In the genomic region with DNA sequence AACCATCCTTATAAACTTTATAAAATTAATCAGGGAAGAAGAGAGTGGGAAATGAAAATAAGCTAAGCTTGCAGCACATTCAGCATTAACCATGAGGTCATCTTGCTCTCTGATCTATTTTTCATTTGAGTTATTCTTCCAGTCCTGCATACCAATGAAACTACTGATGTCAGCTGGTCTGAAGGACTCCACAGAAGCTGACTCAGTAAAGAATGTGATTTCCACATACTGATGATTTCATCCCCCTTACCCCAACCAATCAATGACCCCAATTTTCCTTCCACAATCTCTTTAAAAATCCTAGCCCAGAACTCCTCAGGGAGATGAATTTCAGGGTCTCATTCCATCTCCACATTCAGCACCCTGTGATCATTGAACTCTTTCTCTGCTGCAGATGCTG, we compare ENCODE assay signal across 14 cellular contexts. TPM values are rescaled to one million over a fixed set of nuclear protein-coding genes. Genes with fewer than 3 reads are reported as not detected.
DNase-seq lines count a peak whose midpoint lies in the region; ATAC-seq, FAIRE-seq and TF ChIP-seq lines count a peak whose summit lies in the region.
"Had no signal": no experiment of that assay in that cellular context is flagged by ENCODE, and none has a peak within 500 bp of the region (broad histone marks: within the 10 kb centered on the region; RNA-seq: fewer than 3 reads in every experiment).

No MANE protein-coding gene starts in this region.

- H3K4me3 Mint-ChIP-seq in naive thymus-derived CD8-positive, alpha-beta T cell, result no peak overlapping the region
- H3K4me3 Mint-ChIP-seq: activated B cell treated with CpG ODN at 0.5 μM for 24 hours had no signal

- no peaks in the 10 kb centered on the region for H3K36me3 ChIP-seq in pancreas

- ATAC-seq in pancreas (peak in 3 of 4 donors; percentile 47 to 78 (median 65)), GM19397 (IDR thresholded peaks at IDR 0.05; ENCODE audit: unreplicated experiment) (no peak)
- no peak for ATAC-seq in naive thymus-derived CD8-positive, alpha-beta T cell

- no peaks in the 10 kb centered on the region for H3K27me3 ChIP-seq in pancreas

- no peaks in the 10 kb centered on the region for H3K4me1 Mint-ChIP-seq in naive thymus-derived CD8-positive, alpha-beta T cell
- H3K4me1 Mint-ChIP-seq: activated B cell treated with CpG ODN at 0.5 μM for 24 hours had no signal

- DNase-seq in Caki2 (ENCODE audit: low read depth) (peak; percentile 36), RKO (ENCODE audit: low spot score) (peak; percentile 74), fibroblast of peridontal ligament (ENCODE audit: extremely low read depth) (peak; percentile 97), pancreas (no peak), OCI-M2 (lab: John Stamatoyannopoulos, UW; ENCODE audit: unreplicated experiment) (no peak)
- no peak for DNase-seq in naive thymus-derived CD8-positive, alpha-beta T cell
- DNase-seq in stimulated activated CD4-positive, alpha-beta T cell treated with anti-CD3 and anti-CD28 coated beads, Interleukin-15, amount 100 ng/mL, for 24 hours, result no peak
- DNase-seq: activated B cell treated with CpG ODN at 0.5 μM for 24 hours; activated naive CD4-positive, alpha-beta T cell; Calu3; KBM-7 had no signal

- intact Hi-C loops in pancreas (cut with DNase I), result no loop called here

- H3K27me3 Mint-ChIP-seq in naive thymus-derived CD8-positive, alpha-beta T cell, result peaks cover 0 to 7% (median 2%) of the 10 kb centered on the region in 5 donors
- H3K27me3 Mint-ChIP-seq: activated B cell treated with CpG ODN at 0.5 μM for 24 hours had no signal

- FAIRE-seq in pancreas (lab: Jason Lieb, UNC), result peak; percentile 20

- no peaks in the 10 kb centered on the region for H3K4me1 ChIP-seq in pancreas

- TF ChIP-seq CTCF in pancreas (IDR thresholded peaks at IDR 0.05), result no peak

- in situ Hi-C loops in Caki2 (cut with HindIII; ENCODE audit: low pct_unique_long_range_greater_than_20kb, low sequenced_read_pairs), result no loop called here

- no peak overlapping the region for H3K27ac Mint-ChIP-seq in naive thymus-derived CD8-positive, alpha-beta T cell
- H3K27ac Mint-ChIP-seq: activated B cell treated with CpG ODN at 0.5 μM for 24 hours had no signal

- H3K9me3 ChIP-seq in pancreas, result no peaks in the 10 kb centered on the region

- no peak overlapping the region for H3K27ac ChIP-seq in pancreas

- H3K9me3 Mint-ChIP-seq in naive thymus-derived CD8-positive, alpha-beta T cell, result peaks cover 0 to 5% (median 0%) of the 10 kb centered on the region in 9 donors

- no peak overlapping the region for H3K4me3 ChIP-seq in pancreas

- peaks cover 0 to 4% (median 0%) of the 10 kb centered on the region in 3 donors for H3K36me3 Mint-ChIP-seq in naive thymus-derived CD8-positive, alpha-beta T cell

- POLR2A ChIA-PET in naive thymus-derived CD8-positive, alpha-beta T cell (lab: Charles Lee), result no interaction called here

RNA-seq across cellular contexts. Expression of a gene that starts 18.8 kb away (rescaled TPM):
- total RNA-seq in Caki2 (2014; rRNA removed; shearing (Covaris generic); ENCODE audit: low replicate concordance), result not detected in 2 replicates
- not detected for total RNA-seq in pancreas
- polyA plus RNA-seq in pancreas, result not detected
- total RNA-seq in naive thymus-derived CD8-positive, alpha-beta T cell, result not detected
- not detected for polyA plus RNA-seq in naive thymus-derived CD8-positive, alpha-beta T cell
- total RNA-seq: activated B cell treated with CpG ODN at 0.5 μM for 24 hours, Calu3 had no signal
- polyA plus RNA-seq: esophagus, neural cell had no signal

Comparison
In these comparisons a context has a peak if more than half of its experiments do, and no peak if none do; other contexts are left out.
1. DNase-seq: peak in Caki2 (single experiment), RKO (single experiment) and fibroblast of peridontal ligament (single experiment); none in pancreas (0 of 6), OCI-M2 (single experiment), naive thymus-derived CD8-positive, alpha-beta T cell (0 of 10) and stimulated activated CD4-positive, alpha-beta T cell treated with anti-CD3 and anti-CD28 coated beads, Interleukin-15, amount 100 ng/mL, for 24 hours (single experiment).
2. ATAC-seq: peak in pancreas (3 of 4); none in naive thymus-derived CD8-positive, alpha-beta T cell (0 of 2) and GM19397 (single experiment).